In genomic region chr17:58902312-58902711, GRCh38 we compare ENCODE assay signal across 35 cellular contexts.
"Had no signal": no experiment of that assay in that cellular context is flagged by ENCODE, and none has a peak within 500 bp of the region (broad histone marks: within the 10 kb centered on the region; RNA-seq: fewer than 3 reads in every experiment).

No MANE protein-coding gene starts in this region.

- H3K36me3 ChIP-seq: MG63 had no signal

- DNase-seq: Karpas-422, Kasumi-1, MG63, MM.1S, MV-4-11, NCI-H1048, NCI-H1092, NCI-H1092 treated with DMSO at 0.1 percent for 48 hours, NCI-H1105, NCI-H1105 treated with DMSO at 0.1 percent for 48 hours, NCI-H1417, NCI-H1417 treated with DMSO at 0.1 percent for 48 hours, NCI-H1436, NCI-H1436 treated with DMSO at 0.1 percent for 48 hours, NCI-H146, NCI-H1694, NCI-H1694 treated with DMSO at 0.1 percent for 48 hours, NCI-H187, NCI-H187 treated with DMSO at 0.1 percent for 48 hours, NCI-H1930, NCI-H2029, NCI-H2029 treated with DMSO at 0.1 percent for 48 hours, NCI-H2081, NCI-H2081 treated with DMSO at 0.1 percent for 48 hours, NCI-H2107, NCI-H2171, NCI-H2171 treated with DMSO at 0.1 percent for 48 hours, NCI-H2227 treated with DMSO at 0.1 percent for 48 hours, NCI-H226, NCI-H345, NCI-H446, NCI-H446 treated with DMSO at 0.1 percent for 48 hours, NCI-H510A, NCI-H510A treated with DMSO at 0.1 percent for 48 hours, NCI-H524 had no signal

- H3K4me3 ChIP-seq: MG63 had no signal

- H3K27me3 ChIP-seq: MG63 had no signal
